In genomic region chr10:12243860-12244620, GRCh38 we compare ENCODE assay signal across 13 cellular contexts. TPM values are rescaled to one million over a fixed set of nuclear protein-coding genes. Genes with fewer than 3 reads are reported as not detected.
DNase-seq lines count a peak whose midpoint lies in the region; ATAC-seq and TF ChIP-seq lines count a peak whose summit lies in the region.
"Had no signal": no experiment of that assay in that cellular context is flagged by ENCODE, and none has a peak within 500 bp of the region (broad histone marks: within the 10 kb centered on the region; RNA-seq: fewer than 3 reads in every experiment).

No MANE protein-coding gene starts in this region.

- TF ChIP-seq CTCF in osteocyte (IDR thresholded peaks at IDR 0.05): no peak

- no peak overlapping the region for H3K9ac ChIP-seq in Karpas-422 (ENCODE audit: low read length)

- peaks cover 33% of the 10 kb centered on the region for H3K36me3 ChIP-seq in Karpas-422 (ENCODE audit: insufficient read depth, low read length)

- H3K4me1 ChIP-seq in Karpas-422 (ENCODE audit: low read length): peaks cover 36% of the 10 kb centered on the region
- H3K4me1 ChIP-seq: A549 had no signal

- intact Hi-C loops in activated T-helper 2 cell treated with anti-CD3 and anti-CD28 coated beads, Interferon-gamma antibody, Interleukin-2, Interleukin-4, amounts not matched to agents 10 μg/mL and 5 μg/mL and 100 μg/mL, durations not matched to agents 14 hours and 24 hours and 36 hours (cut with micrococcal nuclease): loop anchor here (5.0 kb wide), 1 partner anchor 47 kb away; the partner anchor contains the start of genes CDC123 and NUDT5

- peak overlapping the region; percentile 47 for H3K27ac Mint-ChIP-seq in activated T-cell treated with anti-CD3 and anti-CD28 coated beads, Interleukin-2, amount 50 U/mL, for 24 hours
- H3K27ac Mint-ChIP-seq in activated T-helper 2 cell treated with anti-CD3 and anti-CD28 coated beads, Interferon-gamma antibody, Interleukin-2, Interleukin-4, amounts not matched to agents 10 μg/mL and 5 μg/mL and 100 μg/mL, durations not matched to agents 14 hours and 24 hours and 36 hours: peak overlapping the region; percentile 28
- H3K27ac Mint-ChIP-seq in stimulated activated naive B cell treated with anti-CD40 and anti-IgM and Interleukin-4, amounts not matched to agents 10 μg/mL and 1 μg/mL and 100 μg/mL, for 72 hours: peak overlapping the region; percentile 97
- no peak overlapping the region for H3K27ac Mint-ChIP-seq in osteocyte (ENCODE audit: unreplicated experiment)

- no peaks in the 10 kb centered on the region for H3K9me3 Mint-ChIP-seq in activated T-cell treated with anti-CD3 and anti-CD28 coated beads, Interleukin-2, amount 50 U/mL, for 24 hours
- no peaks in the 10 kb centered on the region for H3K9me3 Mint-ChIP-seq in activated T-cell treated with anti-CD3 and anti-CD28 coated beads, Interleukin-2, amount 50 U/mL, for 4 hours
- H3K9me3 Mint-ChIP-seq in activated T-helper 2 cell treated with anti-CD3 and anti-CD28 coated beads, Interferon-gamma antibody, Interleukin-2, Interleukin-4, amounts not matched to agents 10 μg/mL and 5 μg/mL and 100 μg/mL, durations not matched to agents 14 hours and 24 hours and 36 hours: no peaks in the 10 kb centered on the region
- H3K9me3 Mint-ChIP-seq in stimulated activated naive B cell treated with anti-CD40 and anti-IgM and Interleukin-4, amounts not matched to agents 10 μg/mL and 1 μg/mL and 100 μg/mL, for 72 hours: peaks cover 0 to 2% of the 10 kb centered on the region in 2 donors
- H3K9me3 Mint-ChIP-seq in osteocyte (ENCODE audit: unreplicated experiment): no peaks in the 10 kb centered on the region
- H3K9me3 Mint-ChIP-seq: T-cell had no signal

- no peaks in the 10 kb centered on the region for H3K9me3 ChIP-seq in Karpas-422 (ENCODE audit: low read length)
- H3K9me3 ChIP-seq: A549 had no signal

- no peaks in the 10 kb centered on the region for H3K27me3 ChIP-seq in Karpas-422 (ENCODE audit: low read length)

- H3K36me3 Mint-ChIP-seq in activated T-cell treated with anti-CD3 and anti-CD28 coated beads, Interleukin-2, amount 50 U/mL, for 24 hours (ENCODE audit: low read depth): peaks cover 90% of the 10 kb centered on the region
- peaks cover 35% of the 10 kb centered on the region for H3K36me3 Mint-ChIP-seq in activated T-cell treated with anti-CD3 and anti-CD28 coated beads, Interleukin-2, amount 50 U/mL, for 4 hours (ENCODE audit: insufficient read depth)
- peaks cover 63% of the 10 kb centered on the region for H3K36me3 Mint-ChIP-seq in activated T-helper 2 cell treated with anti-CD3 and anti-CD28 coated beads, Interferon-gamma antibody, Interleukin-2, Interleukin-4, amounts not matched to agents 10 μg/mL and 5 μg/mL and 100 μg/mL, durations not matched to agents 14 hours and 24 hours and 36 hours (ENCODE audit: low read depth)
- H3K36me3 Mint-ChIP-seq in stimulated activated naive B cell treated with anti-CD40 and anti-IgM and Interleukin-4, amounts not matched to agents 10 μg/mL and 1 μg/mL and 100 μg/mL, for 72 hours: peaks cover 49 to 65% of the 10 kb centered on the region in 2 donors
- peaks cover 31% of the 10 kb centered on the region for H3K36me3 Mint-ChIP-seq in osteocyte (ENCODE audit: unreplicated experiment)

- H3K9me2 ChIP-seq in Karpas-422 (replicated peaks; ENCODE audit: insufficient read depth, low read length): no peaks in the 10 kb centered on the region

- no peak for DNase-seq in activated T-cell treated with anti-CD3 and anti-CD28 coated beads, Interleukin-2, amount 50 U/mL, for 24 hours
- no peak for DNase-seq in activated T-cell treated with anti-CD3 and anti-CD28 coated beads, Interleukin-2, amount 50 U/mL, for 4 hours
- DNase-seq in Karpas-422 (peak; percentile 93), osteocyte (ENCODE audit: extremely low spot score, unreplicated experiment) (no peak), NCI-H187 treated with DMSO at 0.1 percent for 48 hours (lab: John Stamatoyannopoulos, UW) (no peak)
- DNase-seq in activated T-helper 2 cell treated with anti-CD3 and anti-CD28 coated beads, Interferon-gamma antibody, Interleukin-2, Interleukin-4, amounts not matched to agents 10 μg/mL and 5 μg/mL and 100 μg/mL, durations not matched to agents 14 hours and 24 hours and 36 hours (ENCODE audit: low spot score): no peak
- peak; percentile 81 for DNase-seq in stimulated activated naive B cell treated with anti-CD40 and anti-IgM and Interleukin-4, amounts not matched to agents 10 μg/mL and 1 μg/mL and 100 μg/mL, for 72 hours
- DNase-seq: left ventricle myocardium superior, NCI-H446, retina had no signal

- peaks cover 26% of the 10 kb centered on the region for H3K4me1 Mint-ChIP-seq in activated T-cell treated with anti-CD3 and anti-CD28 coated beads, Interleukin-2, amount 50 U/mL, for 24 hours (ENCODE audit: low read depth)
- peaks cover 32% of the 10 kb centered on the region for H3K4me1 Mint-ChIP-seq in activated T-cell treated with anti-CD3 and anti-CD28 coated beads, Interleukin-2, amount 50 U/mL, for 4 hours (ENCODE audit: low read depth)
- peaks cover 23% of the 10 kb centered on the region for H3K4me1 Mint-ChIP-seq in activated T-helper 2 cell treated with anti-CD3 and anti-CD28 coated beads, Interferon-gamma antibody, Interleukin-2, Interleukin-4, amounts not matched to agents 10 μg/mL and 5 μg/mL and 100 μg/mL, durations not matched to agents 14 hours and 24 hours and 36 hours (ENCODE audit: low read depth)
- H3K4me1 Mint-ChIP-seq in stimulated activated naive B cell treated with anti-CD40 and anti-IgM and Interleukin-4, amounts not matched to agents 10 μg/mL and 1 μg/mL and 100 μg/mL, for 72 hours: peaks cover 35 to 62% of the 10 kb centered on the region in 2 donors
- no peaks in the 10 kb centered on the region for H3K4me1 Mint-ChIP-seq in osteocyte (ENCODE audit: unreplicated experiment)

- H3K4me3 Mint-ChIP-seq in activated T-cell treated with anti-CD3 and anti-CD28 coated beads, Interleukin-2, amount 50 U/mL, for 24 hours: no peak overlapping the region
- H3K4me3 Mint-ChIP-seq in activated T-cell treated with anti-CD3 and anti-CD28 coated beads, Interleukin-2, amount 50 U/mL, for 4 hours: no peak overlapping the region
- no peak overlapping the region for H3K4me3 Mint-ChIP-seq in activated T-helper 2 cell treated with anti-CD3 and anti-CD28 coated beads, Interferon-gamma antibody, Interleukin-2, Interleukin-4, amounts not matched to agents 10 μg/mL and 5 μg/mL and 100 μg/mL, durations not matched to agents 14 hours and 24 hours and 36 hours (ENCODE audit: low read depth)
- H3K4me3 Mint-ChIP-seq in stimulated activated naive B cell treated with anti-CD40 and anti-IgM and Interleukin-4, amounts not matched to agents 10 μg/mL and 1 μg/mL and 100 μg/mL, for 72 hours: peak overlapping the region; percentile 48 to 69
- no peak overlapping the region for H3K4me3 Mint-ChIP-seq in osteocyte (ENCODE audit: unreplicated experiment)
- H3K4me3 Mint-ChIP-seq: T-cell had no signal

- peaks cover 19% of the 10 kb centered on the region for H3K79me2 ChIP-seq in Karpas-422 (ENCODE audit: low read length)

- no peaks in the 10 kb centered on the region for H3K27me3 Mint-ChIP-seq in activated T-cell treated with anti-CD3 and anti-CD28 coated beads, Interleukin-2, amount 50 U/mL, for 24 hours
- no peaks in the 10 kb centered on the region for H3K27me3 Mint-ChIP-seq in activated T-cell treated with anti-CD3 and anti-CD28 coated beads, Interleukin-2, amount 50 U/mL, for 4 hours (ENCODE audit: low read depth)
- no peaks in the 10 kb centered on the region for H3K27me3 Mint-ChIP-seq in activated T-helper 2 cell treated with anti-CD3 and anti-CD28 coated beads, Interferon-gamma antibody, Interleukin-2, Interleukin-4, amounts not matched to agents 10 μg/mL and 5 μg/mL and 100 μg/mL, durations not matched to agents 14 hours and 24 hours and 36 hours (ENCODE audit: low read depth)
- no peaks in the 10 kb centered on the region for H3K27me3 Mint-ChIP-seq in stimulated activated naive B cell treated with anti-CD40 and anti-IgM and Interleukin-4, amounts not matched to agents 10 μg/mL and 1 μg/mL and 100 μg/mL, for 72 hours
- no peaks in the 10 kb centered on the region for H3K27me3 Mint-ChIP-seq in osteocyte (ENCODE audit: unreplicated experiment)
- H3K27me3 Mint-ChIP-seq: T-cell had no signal

- peaks cover 56% of the 10 kb centered on the region for H4K20me1 ChIP-seq in Karpas-422 (ENCODE audit: insufficient read depth, low read depth, low read length)

- no peak overlapping the region for H3K27ac ChIP-seq in Karpas-422 (ENCODE audit: low read length)
- H3K27ac ChIP-seq: A549 had no signal

- no peak overlapping the region for H2AFZ ChIP-seq in Karpas-422 (ENCODE audit: low read length)

- H3K4me2 ChIP-seq in Karpas-422 (ENCODE audit: low read depth, low read length, poor library complexity, severe bottlenecking): no peak overlapping the region
- H3K4me2 ChIP-seq: A549 had no signal

- ATAC-seq in activated T-cell treated with anti-CD3 and anti-CD28 coated beads, Interleukin-2, amount 50 U/mL, for 4 hours: no peak
- ATAC-seq in stimulated activated naive B cell treated with anti-CD40 and anti-IgM and Interleukin-4, amounts not matched to agents 10 μg/mL and 1 μg/mL and 100 μg/mL, for 72 hours (replicated peaks): peak; percentile 93 to 94
- no peak for ATAC-seq in GM21447 (IDR thresholded peaks at IDR 0.05; ENCODE audit: unreplicated experiment)
- ATAC-seq: A549, left ventricle myocardium superior, T-cell had no signal

- H3K4me3 ChIP-seq in Karpas-422 (ENCODE audit: low read length): no peak overlapping the region
- H3K4me3 ChIP-seq: A549 had no signal

RNA-seq across cellular contexts. Expression of gene CDC123, which starts 48.1 kb away (rescaled TPM):
- 100 to 1,000 TPM; 155 to 187 (median 158) TPM for total RNA-seq in activated T-cell treated with anti-CD3 and anti-CD28 coated beads, Interleukin-2, amount 50 U/mL, for 4 hours
- 82.9 and 138 TPM in 2 replicates for total RNA-seq in Karpas-422 (2014; rRNA removed; shearing (Covaris generic); ENCODE audit: low replicate concordance)
- 153 and 156 TPM in 2 replicates for total RNA-seq in activated T-helper 2 cell treated with anti-CD3 and anti-CD28 coated beads, Interferon-gamma antibody, Interleukin-2, Interleukin-4, amounts not matched to agents 10 μg/mL and 5 μg/mL and 100 μg/mL, durations not matched to agents 14 hours and 24 hours and 36 hours
- 65.3 and 68.5 TPM in 2 replicates for total RNA-seq in osteocyte

RNA-seq across cellular contexts. Expression of gene NUDT5, which starts 48.3 kb away (rescaled TPM):
- 100 to 1,000 TPM; 104 to 109 (median 105) TPM for total RNA-seq in activated T-cell treated with anti-CD3 and anti-CD28 coated beads, Interleukin-2, amount 50 U/mL, for 4 hours
- total RNA-seq in Karpas-422 (2014; rRNA removed; shearing (Covaris generic); ENCODE audit: low replicate concordance): 73.2 and 96.9 TPM in 2 replicates
- total RNA-seq in activated T-helper 2 cell treated with anti-CD3 and anti-CD28 coated beads, Interferon-gamma antibody, Interleukin-2, Interleukin-4, amounts not matched to agents 10 μg/mL and 5 μg/mL and 100 μg/mL, durations not matched to agents 14 hours and 24 hours and 36 hours: 109 and 112 TPM in 2 replicates
- 56.2 and 57.6 TPM in 2 replicates for total RNA-seq in osteocyte

Comparison
In these comparisons a context has a peak if more than half of its experiments do, and no peak if none do; other contexts are left out.
1. DNase-seq: peak in Karpas-422 (single experiment) and stimulated activated naive B cell treated with anti-CD40 and anti-IgM and Interleukin-4, amounts not matched to agents 10 μg/mL and 1 μg/mL and 100 μg/mL, for 72 hours (single experiment); none in activated T-cell treated with anti-CD3 and anti-CD28 coated beads, Interleukin-2, amount 50 U/mL, for 24 hours (single experiment), activated T-cell treated with anti-CD3 and anti-CD28 coated beads, Interleukin-2, amount 50 U/mL, for 4 hours (single experiment), activated T-helper 2 cell treated with anti-CD3 and anti-CD28 coated beads, Interferon-gamma antibody, Interleukin-2, Interleukin-4, amounts not matched to agents 10 μg/mL and 5 μg/mL and 100 μg/mL, durations not matched to agents 14 hours and 24 hours and 36 hours (single experiment), osteocyte (single experiment) and NCI-H187 treated with DMSO at 0.1 percent for 48 hours (single experiment).
2. H3K4me3 Mint-ChIP-seq: peak in stimulated activated naive B cell treated with anti-CD40 and anti-IgM and Interleukin-4, amounts not matched to agents 10 μg/mL and 1 μg/mL and 100 μg/mL, for 72 hours (2 of 2); none in activated T-cell treated with anti-CD3 and anti-CD28 coated beads, Interleukin-2, amount 50 U/mL, for 24 hours (single experiment), activated T-cell treated with anti-CD3 and anti-CD28 coated beads, Interleukin-2, amount 50 U/mL, for 4 hours (single experiment), activated T-helper 2 cell treated with anti-CD3 and anti-CD28 coated beads, Interferon-gamma antibody, Interleukin-2, Interleukin-4, amounts not matched to agents 10 μg/mL and 5 μg/mL and 100 μg/mL, durations not matched to agents 14 hours and 24 hours and 36 hours (single experiment) and osteocyte (single experiment).
3. ATAC-seq: peak in stimulated activated naive B cell treated with anti-CD40 and anti-IgM and Interleukin-4, amounts not matched to agents 10 μg/mL and 1 μg/mL and 100 μg/mL, for 72 hours (2 of 2); none in activated T-cell treated with anti-CD3 and anti-CD28 coated beads, Interleukin-2, amount 50 U/mL, for 4 hours (0 of 2) and GM21447 (single experiment).